ENCODE assay signal across 9 cellular contexts in the genomic region with DNA sequence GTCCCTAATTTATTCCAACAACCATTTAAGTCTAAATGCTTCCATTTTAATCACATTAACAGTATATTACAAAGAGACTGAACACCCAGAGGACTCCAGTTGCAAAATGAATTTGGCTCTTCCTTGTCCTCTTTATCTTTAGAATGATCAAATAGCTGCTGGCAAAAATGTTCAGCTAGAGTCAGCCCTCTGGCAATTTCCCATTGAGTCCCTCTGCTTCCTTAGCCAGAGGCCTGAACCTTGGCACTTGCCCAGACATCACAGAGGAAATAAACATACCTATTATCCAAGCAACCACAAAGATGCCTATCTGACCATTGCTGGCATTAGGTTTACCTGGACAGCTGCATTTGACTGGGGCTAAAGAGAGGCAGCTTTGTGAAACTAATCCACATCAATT.
A peak's percentile ranks its signal among the peaks of the same experiment; 100 is the strongest.
DNase-seq lines count a peak whose midpoint lies in the region; TF ChIP-seq lines count a peak whose summit lies in the region.
"Had no signal": no experiment of that assay in that cellular context is flagged by ENCODE, and none has a peak within 500 bp of the region (broad histone marks: within the 10 kb centered on the region; RNA-seq: fewer than 3 reads in every experiment).

No MANE protein-coding gene starts in this region.

- H3K9me3 Mint-ChIP-seq in CD8-positive, alpha-beta memory T cell, result no peaks in the 10 kb centered on the region

- peaks cover 0 to 12% of the 10 kb centered on the region in 2 donors for H3K4me1 ChIP-seq in breast epithelium
- H3K4me1 ChIP-seq in parathyroid adenoma, result peaks cover 66% of the 10 kb centered on the region
- no peaks in the 10 kb centered on the region for H3K4me1 ChIP-seq in CD8-positive, alpha-beta memory T cell (ENCODE audit: insufficient read depth, low read length)

- TF ChIP-seq CTCF in breast epithelium (IDR thresholded peaks at IDR 0.05) (no peak), parathyroid adenoma (IDR thresholded peaks at IDR 0.05) (no peak)

- peak overlapping the region; percentile 67 to 80 for H3K27ac ChIP-seq in breast epithelium
- peak overlapping the region; percentile 96 for H3K27ac ChIP-seq in parathyroid adenoma
- no peak overlapping the region for H3K27ac ChIP-seq in CD8-positive, alpha-beta memory T cell (ENCODE audit: low read depth, low read length)
- H3K27ac ChIP-seq: esophagus squamous epithelium had no signal

- CTCF ChIA-PET in CD8-positive, alpha-beta memory T cell (lab: Charles Lee), result no interaction called here

- no peaks in the 10 kb centered on the region for H3K27me3 ChIP-seq in breast epithelium
- H3K27me3 ChIP-seq in parathyroid adenoma (ENCODE audit: control insufficient read depth, insufficient read depth, low read length), result no peaks in the 10 kb centered on the region
- no peaks in the 10 kb centered on the region for H3K27me3 ChIP-seq in CD8-positive, alpha-beta memory T cell (ENCODE audit: insufficient read depth, low read length, poor library complexity, severe bottlenecking)
- H3K27me3 ChIP-seq in H7 (ENCODE audit: control insufficient read depth, insufficient read depth, low read length), result no peaks in the 10 kb centered on the region
- H3K27me3 ChIP-seq: esophagus squamous epithelium had no signal

- peak overlapping the region in 2 of 8 donors; percentile 36 to 62 for H3K27ac Mint-ChIP-seq in CD8-positive, alpha-beta memory T cell

- peaks cover 6% of the 10 kb centered on the region for H3K79me2 ChIP-seq in parathyroid adenoma

- no peak for TF ChIP-seq POLR2A in breast epithelium (IDR thresholded peaks at IDR 0.05)

- H3K36me3 ChIP-seq in breast epithelium (no peaks in the 10 kb centered on the region), parathyroid adenoma (ENCODE audit: control insufficient read depth, insufficient read depth, low read length) (no peaks in the 10 kb centered on the region), H7 (replicated peaks; ENCODE audit: control insufficient read depth, insufficient read depth, low read length) (no peaks in the 10 kb centered on the region)
- H3K36me3 ChIP-seq in CD8-positive, alpha-beta memory T cell (ENCODE audit: insufficient read depth, low read length), result no peaks in the 10 kb centered on the region
- H3K36me3 ChIP-seq: esophagus squamous epithelium had no signal

- no peak overlapping the region for H3K9ac ChIP-seq in parathyroid adenoma

- POLR2A ChIA-PET in CD8-positive, alpha-beta memory T cell (lab: Charles Lee), result no interaction called here

- H3K36me3 Mint-ChIP-seq in CD8-positive, alpha-beta memory T cell, result no peaks in the 10 kb centered on the region

- H3K9me3 ChIP-seq in breast epithelium (no peaks in the 10 kb centered on the region), parathyroid adenoma (ENCODE audit: control insufficient read depth, low read length) (no peaks in the 10 kb centered on the region)
- H3K9me3 ChIP-seq in CD8-positive, alpha-beta memory T cell (ENCODE audit: low read length), result no peaks in the 10 kb centered on the region
- H3K9me3 ChIP-seq: esophagus squamous epithelium had no signal

- DNase-seq in DMS53 treated with DMSO at 0.1 percent for 48 hours (lab: John Stamatoyannopoulos, UW; ENCODE audit: unreplicated experiment), result peak; percentile 6
- peak; percentile 78 to 90 for DNase-seq in NCI-H2081 (lab: John Stamatoyannopoulos, UW)
- DNase-seq in breast epithelium (ENCODE audit: low spot score in 2 of 2), result peak; percentile 69 to 79
- DNase-seq in CD8-positive, alpha-beta memory T cell, result no peak
- DNase-seq in middle frontal gyrus (ENCODE audit: extremely low spot score, low spot score), result no peak
- DNase-seq in NCI-H1694 (lab: John Stamatoyannopoulos, UW), result no peak
- no peak for DNase-seq in H7
- DNase-seq: esophagus squamous epithelium had no signal

- intact Hi-C loops in breast epithelium (cut with DNase I; ENCODE audit: low total_unique reads), result no loop called here

- no peaks in the 10 kb centered on the region for H3K4me1 Mint-ChIP-seq in CD8-positive, alpha-beta memory T cell

- peak overlapping the region; percentile 38 for H3K4me2 ChIP-seq in parathyroid adenoma (ENCODE audit: low read length)

- H3K4me3 Mint-ChIP-seq in CD8-positive, alpha-beta memory T cell, result no peak overlapping the region

- H2AFZ ChIP-seq in parathyroid adenoma, result peak overlapping the region; percentile 2

- peaks cover 0 to 2% of the 10 kb centered on the region in 2 donors for H3K27me3 Mint-ChIP-seq in CD8-positive, alpha-beta memory T cell

- H3K4me3 ChIP-seq in breast epithelium, result no peak overlapping the region
- H3K4me3 ChIP-seq in parathyroid adenoma (ENCODE audit: low read depth, low read length), result peak overlapping the region; percentile 2
- no peak overlapping the region for H3K4me3 ChIP-seq in CD8-positive, alpha-beta memory T cell (ENCODE audit: low read length)
- no peak overlapping the region for H3K4me3 ChIP-seq in H7 (ENCODE audit: insufficient read depth, low read depth, low read length)
- H3K4me3 ChIP-seq: esophagus squamous epithelium had no signal

Comparison
In these comparisons a context has a peak if more than half of its experiments do, and no peak if none do; other contexts are left out.
1. DNase-seq: peak in DMS53 treated with DMSO at 0.1 percent for 48 hours (single experiment), NCI-H2081 (2 of 2) and breast epithelium (2 of 2); none in CD8-positive, alpha-beta memory T cell (0 of 5), middle frontal gyrus (single experiment), NCI-H1694 (single experiment) and H7 (single experiment).